ENCODE assay signal across 9 cellular contexts in genomic region chr7:149753370-149754233, GRCh38. TPM values are rescaled to one million over a fixed set of nuclear protein-coding genes. Genes with fewer than 3 reads are reported as not detected.
DNase-seq lines count a peak whose midpoint lies in the region; ATAC-seq and TF ChIP-seq lines count a peak whose summit lies in the region.
"Had no signal": no experiment of that assay in that cellular context is flagged by ENCODE, and none has a peak within 500 bp of the region (broad histone marks: within the 10 kb centered on the region; RNA-seq: fewer than 3 reads in every experiment).

No MANE protein-coding gene starts in this region.

- WGBS in smooth muscle cell (ENCODE audit: low lambda C conversion rate), result 64% methylated on average over 17 of the region's 20 CpGs

- H4K20me1 ChIP-seq in smooth muscle cell (ENCODE audit: low read depth), result no peaks in the 10 kb centered on the region

- H3F3A ChIP-seq in smooth muscle cell (ENCODE audit: low read depth), result no peaks in the 10 kb centered on the region

- H2AFZ ChIP-seq in smooth muscle cell (ENCODE audit: low read depth), result no peak overlapping the region

- ATAC-seq in foreskin keratinocyte, result peak; percentile 53
- ATAC-seq in HG03442 (IDR thresholded peaks at IDR 0.05; ENCODE audit: unreplicated experiment), result no peak

- H3K4me1 ChIP-seq in foreskin keratinocyte (no peaks in the 10 kb centered on the region), smooth muscle cell (ENCODE audit: low read depth) (no peaks in the 10 kb centered on the region)

- no peak overlapping the region for H3K4me3 ChIP-seq in smooth muscle cell

- no peak overlapping the region for H3K27ac Mint-ChIP-seq in activated CD4-positive, alpha-beta memory T cell treated with anti-CD3 and anti-CD28 coated beads, Interleukin-2, amount 10 ng/mL, durations not matched to agents 7 days and 5 days
- H3K27ac Mint-ChIP-seq: B cell had no signal

- no peaks in the 10 kb centered on the region for H3K9me3 ChIP-seq in smooth muscle cell (replicated peaks; ENCODE audit: low read depth)

- H3K9me3 Mint-ChIP-seq in activated CD4-positive, alpha-beta memory T cell treated with anti-CD3 and anti-CD28 coated beads, Interleukin-2, amount 10 ng/mL, durations not matched to agents 7 days and 5 days, result no peaks in the 10 kb centered on the region

- H3K36me3 Mint-ChIP-seq in activated CD4-positive, alpha-beta memory T cell treated with anti-CD3 and anti-CD28 coated beads, Interleukin-2, amount 10 ng/mL, durations not matched to agents 7 days and 5 days (ENCODE audit: low read depth), result no peaks in the 10 kb centered on the region

- no peaks in the 10 kb centered on the region for H3K36me3 ChIP-seq in smooth muscle cell (ENCODE audit: low read depth)

- no peaks in the 10 kb centered on the region for H3K79me2 ChIP-seq in smooth muscle cell (ENCODE audit: low read depth)

- POLR2A ChIA-PET in RWPE1 (lab: Yijun Ruan, JAX; ENCODE audit: low non-redundant PET), result no interaction called here
- POLR2A ChIA-PET in activated CD4-positive, alpha-beta memory T cell treated with anti-CD3 and anti-CD28 coated beads, Interleukin-2, amount 10 ng/mL, durations not matched to agents 7 days and 5 days (lab: Charles Lee), result no interaction called here

- H3K4me3 Mint-ChIP-seq in activated CD4-positive, alpha-beta memory T cell treated with anti-CD3 and anti-CD28 coated beads, Interleukin-2, amount 10 ng/mL, durations not matched to agents 7 days and 5 days, result no peak overlapping the region
- H3K4me3 Mint-ChIP-seq: B cell had no signal

- peaks cover 1% of the 10 kb centered on the region for H3K27me3 Mint-ChIP-seq in activated CD4-positive, alpha-beta memory T cell treated with anti-CD3 and anti-CD28 coated beads, Interleukin-2, amount 10 ng/mL, durations not matched to agents 7 days and 5 days

- H3K27me3 ChIP-seq in foreskin keratinocyte (no peaks in the 10 kb centered on the region), smooth muscle cell (ENCODE audit: low read depth) (no peaks in the 10 kb centered on the region)

- no peak overlapping the region for H3K9ac ChIP-seq in smooth muscle cell (ENCODE audit: low read depth)

- TF ChIP-seq CTCF in RWPE1 (conservative IDR thresholded peaks at IDR 0.05; ENCODE audit: low read depth) (peak; percentile 78), foreskin keratinocyte (conservative IDR thresholded peaks at IDR 0.05) (peak; percentile 60), smooth muscle cell (IDR thresholded peaks at IDR 0.05; ENCODE audit: borderline replicate concordance, insufficient read depth, poor library complexity, severe bottlenecking) (peak; percentile 63)

- no peak overlapping the region for H3K4me2 ChIP-seq in smooth muscle cell

- CTCF ChIA-PET in RWPE1 (lab: Yijun Ruan, JAX), result interaction anchor here (0.6 kb wide), 1 partner anchor 1076 kb away, joined by 3 read pairs; no protein-coding TSS in a partner anchor
- CTCF ChIA-PET in activated CD4-positive, alpha-beta memory T cell treated with anti-CD3 and anti-CD28 coated beads, Interleukin-2, amount 10 ng/mL, durations not matched to agents 7 days and 5 days (lab: Charles Lee), result no interaction called here

- H3K4me1 Mint-ChIP-seq in activated CD4-positive, alpha-beta memory T cell treated with anti-CD3 and anti-CD28 coated beads, Interleukin-2, amount 10 ng/mL, durations not matched to agents 7 days and 5 days, result no peaks in the 10 kb centered on the region
- H3K4me1 Mint-ChIP-seq: B cell had no signal

- DNase-seq in NCI-H1436 (lab: John Stamatoyannopoulos, UW) (peak; percentile 19), NCI-H1436 treated with DMSO at 0.1 percent for 48 hours (lab: John Stamatoyannopoulos, UW) (no peak), RWPE1 (ENCODE audit: low spot score) (no peak), foreskin keratinocyte (no peak), smooth muscle cell (lab: John Stamatoyannopoulos, UW; ENCODE audit: unreplicated experiment) (no peak), GF-D8 (lab: John Stamatoyannopoulos, UW) (no peak)
- no peak for DNase-seq in activated CD4-positive, alpha-beta memory T cell treated with anti-CD3 and anti-CD28 coated beads, Interleukin-2, amount 10 ng/mL, durations not matched to agents 7 days and 5 days

- H3K27ac ChIP-seq in RWPE1 (no peak overlapping the region), foreskin keratinocyte (no peak overlapping the region), smooth muscle cell (ENCODE audit: low read depth) (no peak overlapping the region)

RNA-seq across cellular contexts. Expression of gene ZNF467, which starts 19.8 kb away (rescaled TPM):
- 0.35 and 0.48 TPM in 2 replicates for total RNA-seq in foreskin keratinocyte
- 0.48 and 0.66 TPM in 2 replicates for polyA plus RNA-seq in foreskin keratinocyte
- total RNA-seq in smooth muscle cell, result 0.58 and 2.0 TPM in 2 replicates
- 6.8 and 8.2 TPM in 2 replicates for polyA plus RNA-seq in smooth muscle cell
- under 1 TPM; 0.25 to 0.33 TPM for total RNA-seq in activated CD4-positive, alpha-beta memory T cell treated with anti-CD3 and anti-CD28 coated beads, Interleukin-2, amount 10 ng/mL, durations not matched to agents 7 days and 5 days
